ENCODE assay signal across 16 cellular contexts in genomic region chr2:67798536-67799160, GRCh38.
"Had no signal": no experiment of that assay in that cellular context is flagged by ENCODE, and none has a peak within 500 bp of the region (broad histone marks: within the 10 kb centered on the region; RNA-seq: fewer than 3 reads in every experiment).

No MANE protein-coding gene starts in this region.

- H3K36me3 ChIP-seq: neutrophil, spleen, upper lobe of left lung had no signal

- H3K36me3 Mint-ChIP-seq: stimulated activated memory B cell treated with anti-CD40 and anti-IgM and Interleukin-4, amounts not matched to agents 10 μg/mL and 1 μg/mL and 100 μg/mL, for 72 hours; WTC11 had no signal

- H3K4me3 ChIP-seq: spleen, upper lobe of left lung had no signal

- DNase-seq: activated CD4-positive, alpha-beta T cell treated with anti-CD3 and anti-CD28 coated beads for 48 hours; activated naive CD4-positive, alpha-beta T cell; effector CD4-positive, alpha-beta T cell; midbrain; right cardiac atrium; spleen; stimulated activated CD4-positive, alpha-beta T cell treated with anti-CD3 and anti-CD28 coated beads, Interleukin-1b, Interleukin-23, amount 100 ng/mL, for 48 hours; upper lobe of left lung had no signal

- H3K9me3 ChIP-seq: neutrophil, spleen, upper lobe of left lung had no signal

- H3K27ac ChIP-seq: neutrophil, SK-N-MC, spleen had no signal

- H3K4me3 Mint-ChIP-seq: activated T-helper 1 cell treated with anti-CD3 and anti-CD28 coated beads, Interleukin-12 subunit alpha, Interleukin-12 subunit beta, Interleukin-2, Interleukin-4 antibody, amounts not matched to agents 30 ng/mL and 10 ng/mL and 1 ng/mL, durations not matched to agents 14 hours and 24 hours and 36 hours; stimulated activated memory B cell treated with anti-CD40 and anti-IgM and Interleukin-4, amounts not matched to agents 10 μg/mL and 1 μg/mL and 100 μg/mL, for 72 hours; T-helper 1 cell treated with Interleukin-12 subunit alpha and Interleukin-12 subunit beta and Interleukin-4 antibody, amounts not matched to agents 30 μg/mL and 1 μg/mL, for 36 hours; WTC11 had no signal

- ATAC-seq: left lobe of liver; right cardiac atrium; stimulated activated memory B cell treated with anti-CD40 and anti-IgM and Interleukin-4, amounts not matched to agents 10 μg/mL and 1 μg/mL and 100 μg/mL, for 72 hours; WTC11 had no signal

- H3K27me3 ChIP-seq: neutrophil, upper lobe of left lung had no signal

- H3K9me3 Mint-ChIP-seq: activated T-helper 1 cell treated with anti-CD3 and anti-CD28 coated beads, Interleukin-12 subunit alpha, Interleukin-12 subunit beta, Interleukin-2, Interleukin-4 antibody, amounts not matched to agents 30 ng/mL and 10 ng/mL and 1 ng/mL, durations not matched to agents 14 hours and 24 hours and 36 hours; T-helper 1 cell treated with Interleukin-12 subunit alpha and Interleukin-12 subunit beta and Interleukin-4 antibody, amounts not matched to agents 30 μg/mL and 1 μg/mL, for 36 hours; WTC11 had no signal

- H3K4me1 ChIP-seq: spleen had no signal

- H3K27ac Mint-ChIP-seq: activated T-helper 1 cell treated with anti-CD3 and anti-CD28 coated beads, Interleukin-12 subunit alpha, Interleukin-12 subunit beta, Interleukin-2, Interleukin-4 antibody, amounts not matched to agents 30 ng/mL and 10 ng/mL and 1 ng/mL, durations not matched to agents 14 hours and 24 hours and 36 hours; progenitor cell of endocrine pancreas; stimulated activated memory B cell treated with anti-CD40 and anti-IgM and Interleukin-4, amounts not matched to agents 10 μg/mL and 1 μg/mL and 100 μg/mL, for 72 hours; T-helper 1 cell treated with Interleukin-12 subunit alpha and Interleukin-12 subunit beta and Interleukin-4 antibody, amounts not matched to agents 30 μg/mL and 1 μg/mL, for 36 hours; WTC11 had no signal

- H3K4me1 Mint-ChIP-seq: stimulated activated memory B cell treated with anti-CD40 and anti-IgM and Interleukin-4, amounts not matched to agents 10 μg/mL and 1 μg/mL and 100 μg/mL, for 72 hours had no signal
